8 cellular contexts compared by ENCODE assay signal in the genomic region with DNA sequence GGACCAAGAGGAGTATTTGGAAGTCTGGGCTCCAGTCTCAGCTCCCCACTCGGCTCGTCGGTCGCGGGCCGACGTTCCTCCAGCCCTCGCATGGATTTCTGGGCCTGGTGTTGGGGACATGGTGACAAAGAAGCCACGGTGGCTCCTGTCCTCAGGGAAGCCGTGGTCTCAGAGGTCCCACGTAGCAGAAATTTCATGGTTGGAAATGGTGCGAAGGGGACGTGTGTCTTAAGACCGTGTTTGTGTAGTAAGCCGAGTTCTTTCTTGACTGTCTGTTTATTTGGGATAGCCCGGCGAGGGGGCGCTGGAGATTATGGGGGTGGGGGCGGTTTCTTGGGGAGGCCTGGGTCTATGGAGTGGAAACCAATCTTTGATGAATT. TPM values are rescaled to one million over a fixed set of nuclear protein-coding genes. Genes with fewer than 3 reads are reported as not detected.
DNase-seq lines count a peak whose midpoint lies in the region; ATAC-seq lines count a peak whose summit lies in the region.

No MANE protein-coding gene starts in this region.

- no peak overlapping the region for H3K27ac Mint-ChIP-seq in activated CD4-positive, alpha-beta memory T cell treated with anti-CD3 and anti-CD28 coated beads, Interleukin-2, amount 10 ng/mL, durations not matched to agents 7 days and 5 days

- H3K36me3 Mint-ChIP-seq in activated CD4-positive, alpha-beta memory T cell treated with anti-CD3 and anti-CD28 coated beads, Interleukin-2, amount 10 ng/mL, durations not matched to agents 7 days and 5 days (ENCODE audit: low read depth), result no peaks in the 10 kb centered on the region

- peaks cover 67% of the 10 kb centered on the region for H3K27me3 Mint-ChIP-seq in activated CD4-positive, alpha-beta memory T cell treated with anti-CD3 and anti-CD28 coated beads, Interleukin-2, amount 10 ng/mL, durations not matched to agents 7 days and 5 days

- POLR2A ChIA-PET in activated CD4-positive, alpha-beta memory T cell treated with anti-CD3 and anti-CD28 coated beads, Interleukin-2, amount 10 ng/mL, durations not matched to agents 7 days and 5 days (lab: Charles Lee), result interaction anchor here (2.0 kb wide), 1 partner anchor 23 kb away, joined by 5 read pairs; the partner anchor contains the start of gene MAP3K7

- peak overlapping the region; percentile 79 for H3K4me3 Mint-ChIP-seq in activated CD4-positive, alpha-beta memory T cell treated with anti-CD3 and anti-CD28 coated beads, Interleukin-2, amount 10 ng/mL, durations not matched to agents 7 days and 5 days

- peaks cover 12% of the 10 kb centered on the region for H3K4me1 Mint-ChIP-seq in activated CD4-positive, alpha-beta memory T cell treated with anti-CD3 and anti-CD28 coated beads, Interleukin-2, amount 10 ng/mL, durations not matched to agents 7 days and 5 days

- DNase-seq in activated CD8-positive, alpha-beta memory T cell treated with anti-CD3 and anti-CD28 coated beads, Interleukin-2, amount 50 U/mL, for 48 hours, result peak; percentile 55
- no peak for DNase-seq in activated CD8-positive, alpha-beta memory T cell treated with anti-CD3 and anti-CD28 coated beads for 24 hours
- no peak for DNase-seq in activated CD4-positive, alpha-beta memory T cell treated with anti-CD3 and anti-CD28 coated beads, Interleukin-2, amount 10 ng/mL, durations not matched to agents 7 days and 5 days
- DNase-seq in globus pallidus (ENCODE audit: low spot score), result peak; percentile 8
- DNase-seq in retina, result peak; percentile 73
- no peak for DNase-seq in NCI-H2196 (lab: John Stamatoyannopoulos, UW; ENCODE audit: unreplicated experiment)
- DNase-seq in pons (ENCODE audit: low spot score), result no peak

- CTCF ChIA-PET in activated CD4-positive, alpha-beta memory T cell treated with anti-CD3 and anti-CD28 coated beads, Interleukin-2, amount 10 ng/mL, durations not matched to agents 7 days and 5 days (lab: Charles Lee), result interaction anchor here (0.7 kb wide), 1 partner anchor 17 kb away, joined by 3 read pairs; no protein-coding TSS in a partner anchor

- no peak for ATAC-seq in HG03175 (IDR thresholded peaks at IDR 0.05; ENCODE audit: unreplicated experiment)

- no peaks in the 10 kb centered on the region for H3K9me3 Mint-ChIP-seq in activated CD4-positive, alpha-beta memory T cell treated with anti-CD3 and anti-CD28 coated beads, Interleukin-2, amount 10 ng/mL, durations not matched to agents 7 days and 5 days

RNA-seq across cellular contexts. Expression of gene MAP3K7, which starts 23.4 kb away (rescaled TPM):
- total RNA-seq in activated CD4-positive, alpha-beta memory T cell treated with anti-CD3 and anti-CD28 coated beads, Interleukin-2, amount 10 ng/mL, durations not matched to agents 7 days and 5 days, result 10 to 100 TPM; 26.2 to 27.6 TPM

Comparison
In these comparisons a context has a peak if more than half of its experiments do, and no peak if none do; other contexts are left out.
1. DNase-seq: peak in activated CD8-positive, alpha-beta memory T cell treated with anti-CD3 and anti-CD28 coated beads, Interleukin-2, amount 50 U/mL, for 48 hours (single experiment), globus pallidus (single experiment) and retina (single experiment); none in activated CD8-positive, alpha-beta memory T cell treated with anti-CD3 and anti-CD28 coated beads for 24 hours (single experiment), activated CD4-positive, alpha-beta memory T cell treated with anti-CD3 and anti-CD28 coated beads, Interleukin-2, amount 10 ng/mL, durations not matched to agents 7 days and 5 days (single experiment), NCI-H2196 (single experiment) and pons (single experiment).